8 cellular contexts compared by ENCODE assay signal in the genomic region with DNA sequence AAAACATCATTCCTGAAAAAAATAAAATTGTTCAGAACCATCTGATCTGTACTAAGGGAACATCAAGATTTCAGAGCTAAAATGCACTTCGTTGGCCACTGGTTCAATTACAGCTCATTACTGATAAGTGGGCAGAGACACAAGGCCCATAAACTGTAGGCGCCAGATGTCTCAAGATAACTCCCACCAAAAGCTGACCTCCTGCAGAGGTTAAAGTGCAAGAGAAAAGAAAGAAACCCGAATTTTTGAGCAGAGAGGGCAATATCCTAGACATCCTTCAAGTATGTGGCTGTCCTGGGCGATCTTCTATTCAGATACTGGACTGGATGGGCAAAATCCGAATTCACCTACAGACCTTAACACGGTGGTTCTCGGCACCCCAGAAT. TPM values are rescaled to one million over a fixed set of nuclear protein-coding genes. Genes with fewer than 3 reads are reported as not detected.
DNase-seq lines count a peak whose midpoint lies in the region; ATAC-seq and TF ChIP-seq lines count a peak whose summit lies in the region.

No MANE protein-coding gene starts in this region.

- peak overlapping the region; percentile 80 for H3K4me3 Mint-ChIP-seq in Caco-2 (ENCODE audit: unreplicated experiment)

- H3K9me3 ChIP-seq in Caco-2 (no peaks in the 10 kb centered on the region), mucosa of stomach (ENCODE audit: control insufficient read depth, low read length) (no peaks in the 10 kb centered on the region)

- peaks cover 8% of the 10 kb centered on the region for H3K4me1 Mint-ChIP-seq in Caco-2 (ENCODE audit: low read depth, unreplicated experiment)

- CTCF ChIA-PET in Caco-2 (lab: Charles Lee): interaction anchor here (0.6 to 1.1 kb wide), 3 partner anchors 383 to 522 kb away, joined by 3 to 4 read pairs (median 3); a partner anchor contains a TSS

- H3K27me3 ChIP-seq in Caco-2 (replicated peaks; ENCODE audit: control insufficient read depth, insufficient read depth, low read length) (no peaks in the 10 kb centered on the region), mucosa of stomach (ENCODE audit: control insufficient read depth, insufficient read depth, low read length) (no peaks in the 10 kb centered on the region)

- ATAC-seq in HG03354 (IDR thresholded peaks at IDR 0.05; ENCODE audit: poor library complexity, severe bottlenecking, unreplicated experiment) (no peak), HG03342 (IDR thresholded peaks at IDR 0.05; ENCODE audit: unreplicated experiment) (no peak), GM18498 (IDR thresholded peaks at IDR 0.05; ENCODE audit: unreplicated experiment) (no peak)

- H3K36me3 Mint-ChIP-seq in Caco-2 (ENCODE audit: insufficient read depth, unreplicated experiment): peaks cover 10% of the 10 kb centered on the region

- DNase-seq in Caco-2 (no peak), NCI-H146 treated with DMSO at 0.1 percent for 48 hours (lab: John Stamatoyannopoulos, UW; ENCODE audit: unreplicated experiment) (peak; percentile 7), cerebellar cortex (ENCODE audit: low spot score) (peak; percentile 71), activated gamma-delta T cell treated with Interleukin-2 at 50 U/mL for 16 hours (no peak)

- POLR2A ChIA-PET in Caco-2 (lab: Charles Lee): interaction anchor here (0.8 to 1.3 kb wide), 3 partner anchors 295 to 360 kb away, joined by 3 to 5 read pairs (median 4); a partner anchor contains a TSS

- peak overlapping the region; percentile 55 for H3K4me3 ChIP-seq in Caco-2 (ENCODE audit: low read depth, low read length)
- H3K4me3 ChIP-seq in mucosa of stomach (ENCODE audit: low read length): peak overlapping the region; percentile 63

- no TSS peak for BruUV-seq in Caco-2 (replicated peaks; lab: Mats Ljungman, UMichigan)

- H3K27me3 Mint-ChIP-seq in Caco-2 (ENCODE audit: insufficient read depth, unreplicated experiment): no peaks in the 10 kb centered on the region

- H3K36me3 ChIP-seq in Caco-2 (ENCODE audit: control insufficient read depth, insufficient read depth, low read length): no peaks in the 10 kb centered on the region
- no peaks in the 10 kb centered on the region for H3K36me3 ChIP-seq in mucosa of stomach (ENCODE audit: control insufficient read depth, insufficient read depth, low read length)

- no peak for TF ChIP-seq CTCF in Caco-2 (IDR thresholded peaks at IDR 0.05; ENCODE audit: insufficient read depth in 1 of 2, low read depth in 1 of 2, low read length in 1 of 2, severe bottlenecking in 1 of 2, unreplicated experiment in 1 of 2)

- H3K9ac ChIP-seq in mucosa of stomach (ENCODE audit: low read length): peak overlapping the region; percentile 62

- intact Hi-C loops in Caco-2 (cut with micrococcal nuclease; ENCODE audit: unreplicated experiment): loop anchor here (10.0 kb wide), 1 partner anchor 94 kb away; no protein-coding TSS in a partner anchor

- H3K9me3 Mint-ChIP-seq in Caco-2 (ENCODE audit: unreplicated experiment): no peaks in the 10 kb centered on the region

- H3K27ac Mint-ChIP-seq in Caco-2 (ENCODE audit: unreplicated experiment): peak overlapping the region; percentile 95

- H3K4me1 ChIP-seq in Caco-2 (no peaks in the 10 kb centered on the region; the same call in 1 of the 2 replicates), mucosa of stomach (ENCODE audit: control insufficient read depth, insufficient read depth, low read length) (no peaks in the 10 kb centered on the region)

RNA-seq across cellular contexts. Expression of a gene that starts 0.7 kb away (rescaled TPM):
- total RNA-seq in Caco-2 (2022): 7.7 and 8.6 TPM in 2 replicates

Comparison
In these comparisons a context has a peak if more than half of its experiments do, and no peak if none do; other contexts are left out.
1. DNase-seq: peak in NCI-H146 treated with DMSO at 0.1 percent for 48 hours (single experiment) and cerebellar cortex (single experiment); none in Caco-2 (0 of 2) and activated gamma-delta T cell treated with Interleukin-2 at 50 U/mL for 16 hours (single experiment).